ENCODE assay signal across 3 cellular contexts in the genomic region with DNA sequence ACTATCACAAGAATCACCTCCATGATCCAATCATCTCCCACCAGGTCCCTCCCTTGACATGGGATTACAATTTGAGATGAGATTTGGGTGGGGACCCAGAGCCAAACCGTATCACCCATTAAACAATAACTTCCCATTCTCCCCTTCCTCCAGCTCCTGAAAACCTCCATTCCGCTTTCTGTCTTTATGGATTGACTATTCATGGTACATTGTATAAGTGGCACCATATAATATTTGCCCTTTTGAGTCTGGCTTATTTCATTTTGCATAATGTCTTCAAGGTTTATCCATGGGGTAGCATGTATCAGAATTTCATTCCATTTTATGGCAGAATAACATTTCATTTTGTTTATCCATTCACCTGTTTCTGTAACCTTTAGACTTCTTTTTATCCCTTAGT.
"Had no signal": no experiment of that assay in that cellular context is flagged by ENCODE, and none has a peak within 500 bp of the region (broad histone marks: within the 10 kb centered on the region; RNA-seq: fewer than 3 reads in every experiment).

No MANE protein-coding gene starts in this region.

- H3K4me3 ChIP-seq: GM12878 had no signal

- DNase-seq: GDM1, GF-D8 had no signal

- ATAC-seq: GM12878 had no signal
